Comparison of ENCODE assay signal across 12 cellular contexts in the genomic region with DNA sequence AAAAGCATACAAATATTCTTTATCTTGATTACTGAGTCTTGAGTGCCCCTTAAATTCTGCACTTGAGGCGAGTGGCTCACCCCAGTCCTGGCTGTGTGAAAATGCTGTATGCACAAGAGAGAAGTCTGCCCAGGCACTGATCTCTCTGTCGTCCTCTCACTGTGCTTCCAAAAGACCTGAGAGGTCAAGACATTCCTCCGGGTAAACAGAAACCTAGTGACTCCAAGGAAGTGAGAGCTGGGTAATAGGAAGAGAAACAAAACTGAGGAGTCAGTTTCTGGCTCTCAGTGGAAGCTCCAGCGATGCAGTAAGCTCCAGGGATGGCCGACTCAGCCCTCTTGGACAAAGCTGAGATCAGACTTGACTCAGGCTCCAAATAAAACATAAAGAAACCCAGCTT.
A peak's percentile ranks its signal among the peaks of the same experiment; 100 is the strongest.
DNase-seq lines count a peak whose midpoint lies in the region; ATAC-seq, FAIRE-seq and TF ChIP-seq lines count a peak whose summit lies in the region.
"Had no signal": no experiment of that assay in that cellular context is flagged by ENCODE, and none has a peak within 500 bp of the region (broad histone marks: within the 10 kb centered on the region; RNA-seq: fewer than 3 reads in every experiment).

No MANE protein-coding gene starts in this region.

- no peak overlapping the region for H3K4me2 ChIP-seq in astrocyte (ENCODE audit: low read length)

- peak overlapping the region; percentile 67 for H3K27ac Mint-ChIP-seq in astrocyte (ENCODE audit: unreplicated experiment)

- H3K36me3 Mint-ChIP-seq in astrocyte (ENCODE audit: low read depth, unreplicated experiment), result no peaks in the 10 kb centered on the region

- H3K36me3 ChIP-seq in astrocyte (ENCODE audit: insufficient read depth, low read length), result no peaks in the 10 kb centered on the region
- H3K36me3 ChIP-seq in kidney (ENCODE audit: control insufficient read depth in 1 of 2, insufficient read depth in 2 of 2, low read length in 2 of 2), result no peaks in the 10 kb centered on the region
- H3K36me3 ChIP-seq in upper lobe of left lung, result no peaks in the 10 kb centered on the region
- H3K36me3 ChIP-seq: ovary had no signal

- H3K4me1 ChIP-seq in astrocyte (ENCODE audit: insufficient read depth, low read length) (peaks cover 5% of the 10 kb centered on the region), kidney (ENCODE audit: control insufficient read depth in 1 of 2, insufficient read depth in 1 of 2, low read depth in 1 of 2, low read length in 2 of 2) (peaks cover 28 to 38% of the 10 kb centered on the region in 2 donors), upper lobe of left lung (peaks cover 18 to 52% (median 37%) of the 10 kb centered on the region in 4 donors)

- H3K9me3 Mint-ChIP-seq in astrocyte (ENCODE audit: unreplicated experiment), result no peaks in the 10 kb centered on the region

- H3K79me2 ChIP-seq in astrocyte (ENCODE audit: insufficient read depth, low read length), result peaks cover 92% of the 10 kb centered on the region

- no peak overlapping the region for H3K9ac ChIP-seq in astrocyte (ENCODE audit: low read length)
- no peak overlapping the region for H3K9ac ChIP-seq in kidney (ENCODE audit: low read length in 2 of 2)

- ATAC-seq in Right ventricle myocardium inferior, result peak; percentile 61
- ATAC-seq in upper lobe of left lung (ENCODE audit: low FRiP score in 2 of 2), result peak; percentile 76 to 86
- ATAC-seq in omental fat pad (ENCODE audit: low FRiP score), result no peak

- 46 to 50% methylated on average over 5 of the region's 5 CpGs for WGBS in upper lobe of left lung, 2 donors

- H3K27ac ChIP-seq in astrocyte (ENCODE audit: low read depth, low read length) (no peak overlapping the region), kidney (ENCODE audit: low read depth in 2 of 2, low read length in 2 of 2) (peak overlapping the region; percentile 7 to 13), upper lobe of left lung (peak overlapping the region; percentile 43 to 72 (median 66))
- H3K27ac ChIP-seq: ovary had no signal

- DNase-seq in Right ventricle myocardium inferior (ENCODE audit: missing footprints) (no peak), cardiac septum (ENCODE audit: low spot score) (no peak), astrocyte (ENCODE audit: low read depth) (no peak), kidney (no peak), upper lobe of left lung (peak in 1 of 2 donors; percentile 71), GF-D8 (lab: John Stamatoyannopoulos, UW) (no peak), omental fat pad (ENCODE audit: low spot score) (no peak), HCEC 1CT (no peak)
- DNase-seq: cortex of kidney, NCI-H510A, ovary had no signal

- H3K27me3 ChIP-seq in astrocyte (ENCODE audit: insufficient read depth, low read length) (no peaks in the 10 kb centered on the region), upper lobe of left lung (no peaks in the 10 kb centered on the region)
- H3K27me3 ChIP-seq: BLaER1 treated with 17β-estradiol and CSF1 and Interleukin-3, amounts not matched to agents 10 nM and 100 nM; ovary had no signal

- H3K9me3 ChIP-seq in astrocyte (ENCODE audit: insufficient read depth, low read depth, low read length) (no peaks in the 10 kb centered on the region), kidney (ENCODE audit: control insufficient read depth in 1 of 2, low read length in 2 of 2) (no peaks in the 10 kb centered on the region), upper lobe of left lung (no peaks in the 10 kb centered on the region)
- H3K9me3 ChIP-seq: BLaER1 treated with 17β-estradiol and CSF1 and Interleukin-3, amounts not matched to agents 10 nM and 100 nM; ovary had no signal

- TF ChIP-seq CTCF in astrocyte (IDR thresholded peaks at IDR 0.05; ENCODE audit: insufficient read depth, low read depth, low read length) (no peak), kidney (IDR thresholded peaks at IDR 0.05; ENCODE audit: borderline replicate concordance, extremely low read depth, insufficient read depth) (no peak), upper lobe of left lung (IDR thresholded peaks at IDR 0.05) (no peak), omental fat pad (IDR thresholded peaks at IDR 0.05) (no peak)

- TF ChIP-seq POLR2A in upper lobe of left lung (IDR thresholded peaks at IDR 0.05), result peak in 1 of 4 donors; percentile 40

- no peaks in the 10 kb centered on the region for H3K27me3 Mint-ChIP-seq in astrocyte (ENCODE audit: low read depth, unreplicated experiment)

- H2AFZ ChIP-seq in astrocyte (ENCODE audit: low read depth, low read length), result no peak overlapping the region

- intact Hi-C loops in Right ventricle myocardium inferior (cut with DNase I) (no loop called here), cardiac septum (cut with DNase I) (no loop called here), kidney (cut with DNase I) (no loop called here)

- H3K4me3 Mint-ChIP-seq in astrocyte (ENCODE audit: unreplicated experiment), result peak overlapping the region; percentile 45

- H3K4me3 ChIP-seq in astrocyte (ENCODE audit: insufficient read depth, low read depth, low read length), result no peak overlapping the region
- no peak overlapping the region for H3K4me3 ChIP-seq in kidney (ENCODE audit: low read length in 2 of 2)
- no peak overlapping the region for H3K4me3 ChIP-seq in upper lobe of left lung
- H3K4me3 ChIP-seq: BLaER1 treated with 17β-estradiol and CSF1 and Interleukin-3, amounts not matched to agents 10 nM and 100 nM; ovary had no signal

- no peak for TF ChIP-seq EP300 in upper lobe of left lung (IDR thresholded peaks at IDR 0.05)

- H3K4me1 Mint-ChIP-seq in astrocyte (ENCODE audit: low read depth, unreplicated experiment), result peaks cover 59% of the 10 kb centered on the region

- H4K20me1 ChIP-seq in astrocyte (ENCODE audit: insufficient read depth, low read length), result peaks cover 91% of the 10 kb centered on the region

- FAIRE-seq in astrocyte (lab: Jason Lieb, UNC) (no peak), kidney (lab: Jason Lieb, UNC) (no peak)
